In the genomic region with DNA sequence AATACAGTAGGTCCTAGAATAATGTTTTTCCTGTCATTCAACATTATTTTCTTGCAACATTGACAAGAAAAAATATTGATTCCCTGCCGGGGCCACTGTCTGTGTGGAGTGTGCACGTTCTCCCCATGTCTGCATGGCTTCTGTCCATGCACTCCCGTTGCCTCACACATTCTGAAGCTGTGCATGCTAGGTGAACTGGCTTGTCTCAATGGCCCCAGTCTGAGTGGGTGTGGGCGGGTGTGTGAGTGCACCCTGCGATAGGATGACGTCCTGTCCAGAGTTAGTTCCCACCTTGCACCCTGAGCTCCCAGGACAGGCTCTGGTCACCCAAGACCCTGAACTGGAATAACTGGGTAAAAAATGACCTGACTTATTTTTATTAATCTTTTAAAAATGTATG, we compare ENCODE assay signal across 22 cellular contexts.
A peak's percentile ranks its signal among the peaks of the same experiment; 100 is the strongest.
DNase-seq lines count a peak whose midpoint lies in the region; ATAC-seq, FAIRE-seq and TF ChIP-seq lines count a peak whose summit lies in the region.
"Had no signal": no experiment of that assay in that cellular context is flagged by ENCODE, and none has a peak within 500 bp of the region (broad histone marks: within the 10 kb centered on the region; RNA-seq: fewer than 3 reads in every experiment).

No MANE protein-coding gene starts in this region.

- TF ChIP-seq POLR2A in GM12891 (IDR thresholded peaks at IDR 0.05; ENCODE audit: low read depth, low read length) (no peak), H1 (IDR thresholded peaks at IDR 0.05; ENCODE audit: control extremely low read depth in 1 of 2, low read depth in 2 of 2, low read length in 2 of 2) (no peak)

- no peaks in the 10 kb centered on the region for H3K9me3 ChIP-seq in H1 (ENCODE audit: insufficient read depth in 2 of 2, low read depth in 1 of 2, low read length in 1 of 2)
- no peaks in the 10 kb centered on the region for H3K9me3 ChIP-seq in mesenchymal stem cell (ENCODE audit: control insufficient read depth, low read length)
- H3K9me3 ChIP-seq: A549, Caco-2 had no signal

- no peak for TF ChIP-seq EP300 in H1 (IDR thresholded peaks at IDR 0.05; ENCODE audit: borderline replicate concordance in 1 of 2, low read depth in 2 of 2, low read length in 2 of 2)

- no peak overlapping the region for H3K23ac ChIP-seq in H1 (ENCODE audit: insufficient read length)
- no peak overlapping the region for H3K23ac ChIP-seq in mesenchymal stem cell (ENCODE audit: low read length in 2 of 2)

- H3K9ac ChIP-seq in H1 (replicated peaks in 1 of 4; ENCODE audit: extremely low read depth in 1 of 4, low read depth in 3 of 4, low read length in 3 of 4) (no peak overlapping the region), mesenchymal stem cell (ENCODE audit: low read length) (no peak overlapping the region)
- H3K9ac ChIP-seq: BLaER1 treated with 17β-estradiol and CSF1 and Interleukin-3, amounts not matched to agents 10 nM and 100 nM had no signal

- intact Hi-C loops in Right ventricle myocardium superior (cut with DNase I) (no loop called here), cardiac septum (cut with DNase I) (no loop called here)

- H3K4me1 ChIP-seq in H1 (replicated peaks in 1 of 4; ENCODE audit: control insufficient read depth in 3 of 4, insufficient read depth in 4 of 4, low read length in 3 of 4) (no peaks in the 10 kb centered on the region), mesenchymal stem cell (ENCODE audit: control insufficient read depth, insufficient read depth, low read depth, low read length) (no peaks in the 10 kb centered on the region)
- H3K4me1 ChIP-seq: A549, Caco-2 had no signal

- no peaks in the 10 kb centered on the region for H3K79me1 ChIP-seq in H1 (ENCODE audit: low read depth, low read length)
- H3K79me1 ChIP-seq in mesenchymal stem cell (replicated peaks; ENCODE audit: low read length, poor library complexity, severe bottlenecking), result no peaks in the 10 kb centered on the region

- H4K91ac ChIP-seq in H1 (replicated peaks; ENCODE audit: insufficient read length, low read length), result peak overlapping the region; percentile 35
- peak overlapping the region; percentile 9 for H4K91ac ChIP-seq in mesenchymal stem cell (ENCODE audit: low read length)

- DNase-seq in Right ventricle myocardium superior (peak; percentile 40), cardiac septum (ENCODE audit: low spot score) (no peak), GM12891 (ENCODE audit: insufficient read length, low spot score) (no peak), H1 (ENCODE audit: low read depth in 1 of 2, low spot score in 2 of 2) (no peak), mesenchymal stem cell (no peak), GM10266 (ENCODE audit: extremely low spot score) (no peak), occipital lobe (lab: John Stamatoyannopoulos, UW) (no peak)
- DNase-seq: AML-193; Caco-2; Calu3; CD4-positive, alpha-beta T cell; CD8-positive, alpha-beta T cell; DMS79 treated with DMSO at 0.1 percent for 48 hours; GF-D8 had no signal

- no peaks in the 10 kb centered on the region for H3K23me2 ChIP-seq in H1 (ENCODE audit: low read depth, low read length)

- TF ChIP-seq RAD21 in H1 (IDR thresholded peaks at IDR 0.05 in 1 of 2, conservative IDR thresholded peaks at IDR 0.05 in 1 of 2; ENCODE audit: low read depth in 2 of 2, low read length in 2 of 2), result no peak

- H2BK120ac ChIP-seq in H1 (replicated peaks; ENCODE audit: low read depth, low read length), result no peak overlapping the region
- no peak overlapping the region for H2BK120ac ChIP-seq in mesenchymal stem cell (ENCODE audit: low read depth, low read length)

- H2BK12ac ChIP-seq in H1 (ENCODE audit: low read depth, low read length) (no peak overlapping the region; the same call in 1 of the 2 replicates), mesenchymal stem cell (ENCODE audit: low read length in 2 of 2) (no peak overlapping the region)

- H3K27me3 ChIP-seq in H1 (replicated peaks in 1 of 4; ENCODE audit: control insufficient read depth in 3 of 4, extremely low read depth in 1 of 4, insufficient read depth in 3 of 4, low read length in 3 of 4), result no peaks in the 10 kb centered on the region
- H3K27me3 ChIP-seq in mesenchymal stem cell (ENCODE audit: control insufficient read depth in 1 of 2, insufficient read depth in 1 of 2, low read length in 2 of 2), result no peaks in the 10 kb centered on the region

- H2BK20ac ChIP-seq in H1 (ENCODE audit: low read length), result no peak overlapping the region

- H2BK15ac ChIP-seq in H1 (ENCODE audit: low read length) (no peak overlapping the region), mesenchymal stem cell (ENCODE audit: low read depth, poor library complexity, severe bottlenecking) (no peak overlapping the region)

- ATAC-seq in Right ventricle myocardium superior (ENCODE audit: poor library complexity) (peak; percentile 42), HG03097 (IDR thresholded peaks at IDR 0.05; ENCODE audit: low FRiP score, unreplicated experiment) (no peak)
- ATAC-seq: A549; CD8-positive, alpha-beta T cell; GM12878 had no signal

- H3K4me3 ChIP-seq in H1 (ENCODE audit: extremely low read depth in 1 of 4, insufficient read depth in 2 of 4, low read depth in 3 of 4, low read length in 4 of 4), result no peak overlapping the region
- H3K4me3 ChIP-seq in mesenchymal stem cell (ENCODE audit: insufficient read depth in 1 of 2, low read depth in 1 of 2, low read length in 2 of 2), result no peak overlapping the region
- H3K4me3 ChIP-seq: A549; BLaER1 treated with 17β-estradiol and CSF1 and Interleukin-3, amounts not matched to agents 10 nM and 100 nM; GM12878 had no signal

- CTCF ChIA-PET in H1 (lab: Charles Lee; ENCODE audit: partially characterized antibody), result interaction anchor here (0.9 kb wide), 1 partner anchor 25 kb away, joined by 3 read pairs; no protein-coding TSS in a partner anchor

- no peak overlapping the region; the same call in 1 of the 2 replicates for H4K8ac ChIP-seq in H1 (ENCODE audit: extremely low read depth, insufficient read depth, low read length)
- no peak overlapping the region for H4K8ac ChIP-seq in mesenchymal stem cell (ENCODE audit: low read length)

- 95% methylated on average over 6 of the region's 6 CpGs; no CpG with 5 or more reads in 1 of the 2 experiments for WGBS in H1 (ENCODE audit: extremely low coverage in 1 of 2, insufficient coverage in 1 of 2, insufficient read length in 1 of 2, insufficient replicate concordance in 2 of 2, low coverage in 1 of 2, low lambda C conversion rate in 2 of 2, missing lambda C conversion rate in 1 of 2), 2 experiments
- WGBS in mesenchymal stem cell, result 98% methylated on average over 6 of the region's 6 CpGs

- H3K27ac ChIP-seq in H1 (ENCODE audit: low read depth, low read length), result no peak overlapping the region
- no peak overlapping the region for H3K27ac ChIP-seq in mesenchymal stem cell (ENCODE audit: low read length, poor library complexity, severe bottlenecking)
- H3K27ac ChIP-seq: 22Rv1; A549; BLaER1 treated with 17β-estradiol and CSF1 and Interleukin-3, amounts not matched to agents 10 nM and 100 nM; C4-2B had no signal

- H4K20me1 ChIP-seq in H1 (replicated peaks in 1 of 2; ENCODE audit: control insufficient read depth in 1 of 2, insufficient read depth in 2 of 2, low read length in 2 of 2), result no peaks in the 10 kb centered on the region

- no peak overlapping the region for H3K14ac ChIP-seq in H1 (ENCODE audit: insufficient read length)
- H3K14ac ChIP-seq in mesenchymal stem cell (ENCODE audit: low read length in 2 of 2), result peak overlapping the region in 1 of 2 experiments; percentile 18

- no peak overlapping the region for H4K5ac ChIP-seq in H1 (ENCODE audit: insufficient read length, low read depth, low read length)

- H2AK5ac ChIP-seq in H1 (ENCODE audit: low read depth, low read length), result no peak overlapping the region
- H2AK5ac ChIP-seq in mesenchymal stem cell (ENCODE audit: low read length, severe bottlenecking), result no peak overlapping the region

- H2BK5ac ChIP-seq in H1 (ENCODE audit: low read depth, low read length) (no peak overlapping the region), mesenchymal stem cell (ENCODE audit: low read depth, low read length, poor library complexity, severe bottlenecking) (no peak overlapping the region)

- H3K36me3 ChIP-seq in H1 (ENCODE audit: control insufficient read depth in 2 of 4, insufficient read depth in 4 of 4, low read length in 3 of 4), result no peaks in the 10 kb centered on the region
- H3K36me3 ChIP-seq in mesenchymal stem cell (ENCODE audit: control insufficient read depth in 1 of 2, insufficient read depth in 2 of 2, low read depth in 1 of 2, low read length in 2 of 2), result no peaks in the 10 kb centered on the region
- H3K36me3 ChIP-seq: BLaER1 treated with 17β-estradiol and CSF1 and Interleukin-3, amounts not matched to agents 10 nM and 100 nM had no signal

- POLR2A ChIA-PET in H1 (lab: Charles Lee; ENCODE audit: partially characterized antibody), result interaction anchor here (0.6 kb wide), 1 partner anchor 14 kb away, joined by 3 read pairs; no protein-coding TSS in a partner anchor

- H3K4me2 ChIP-seq in H1 (ENCODE audit: insufficient read depth in 1 of 2, low read depth in 2 of 2, low read length in 2 of 2) (no peak overlapping the region), mesenchymal stem cell (ENCODE audit: low read length, poor library complexity, severe bottlenecking) (no peak overlapping the region)
- H3K4me2 ChIP-seq: A549; BLaER1 treated with 17β-estradiol and CSF1 and Interleukin-3, amounts not matched to agents 10 nM and 100 nM had no signal

- H3K18ac ChIP-seq in H1 (ENCODE audit: extremely low read depth, low read length) (no peak overlapping the region), mesenchymal stem cell (ENCODE audit: low read depth in 1 of 2, low read length in 2 of 2) (no peak overlapping the region)

- no peak overlapping the region for H3K56ac ChIP-seq in H1 (replicated peaks; ENCODE audit: insufficient read length, low read depth, low read length)

- no peak overlapping the region for H3K4ac ChIP-seq in H1 (replicated peaks; ENCODE audit: insufficient read length, low read depth, low read length)
- H3K4ac ChIP-seq in mesenchymal stem cell (ENCODE audit: low read depth in 1 of 2, low read length in 2 of 2), result no peak overlapping the region

- FAIRE-seq in GM12891 (lab: Jason Lieb, UNC) (peak; percentile 72), H1 (lab: Jason Lieb, UNC) (no peak)
- FAIRE-seq: A549, D721Med, GM12878, GM19239 had no signal

- no peaks in the 10 kb centered on the region for H3K79me2 ChIP-seq in H1 (ENCODE audit: control insufficient read depth in 1 of 2, insufficient read depth in 2 of 2, low read length in 2 of 2)

- H2AFZ ChIP-seq in H1 (ENCODE audit: low read length) (no peak overlapping the region), mesenchymal stem cell (ENCODE audit: low read depth, low read length) (no peak overlapping the region)

- TF ChIP-seq CTCF in H1 (IDR thresholded peaks at IDR 0.05; ENCODE audit: control extremely low read depth in 1 of 3, insufficient read depth in 1 of 3, low read depth in 1 of 3, low read length in 3 of 3), result no peak
- no peak for TF ChIP-seq CTCF in GM10266 (IDR thresholded peaks at IDR 0.05; ENCODE audit: control insufficient read depth, insufficient read depth, low read depth, missing control alignments)

TF ChIP-seq in GM12891, 5 proteins besides CTCF, POLR2A, EP300 and RAD21:
- no peak for TF ChIP-seq POLR2AphosphoS5 (IDR thresholded peaks at IDR 0.05; ENCODE audit: low read depth, low read length)
